In genomic region chr10:98422182-98422581, GRCh38 we compare ENCODE assay signal across 1 cellular context.
TF ChIP-seq lines count a peak whose summit lies in the region.

No MANE protein-coding gene starts in this region.

TF ChIP-seq in HepG2, 621 proteins besides CTCF, POLR2A, EP300 and RAD21 (continued from another document):
- no peak for TF ChIP-seq TIGD3 (CRISPR knock-in tag; IDR thresholded peaks at IDR 0.05; ENCODE audit: borderline replicate concordance)
- TF ChIP-seq AGO2 (optimal IDR thresholded peaks at IDR 0.05; ENCODE audit: low read depth, low read length) = peak; percentile 38
